8 cellular contexts compared by ENCODE assay signal in the genomic region with DNA sequence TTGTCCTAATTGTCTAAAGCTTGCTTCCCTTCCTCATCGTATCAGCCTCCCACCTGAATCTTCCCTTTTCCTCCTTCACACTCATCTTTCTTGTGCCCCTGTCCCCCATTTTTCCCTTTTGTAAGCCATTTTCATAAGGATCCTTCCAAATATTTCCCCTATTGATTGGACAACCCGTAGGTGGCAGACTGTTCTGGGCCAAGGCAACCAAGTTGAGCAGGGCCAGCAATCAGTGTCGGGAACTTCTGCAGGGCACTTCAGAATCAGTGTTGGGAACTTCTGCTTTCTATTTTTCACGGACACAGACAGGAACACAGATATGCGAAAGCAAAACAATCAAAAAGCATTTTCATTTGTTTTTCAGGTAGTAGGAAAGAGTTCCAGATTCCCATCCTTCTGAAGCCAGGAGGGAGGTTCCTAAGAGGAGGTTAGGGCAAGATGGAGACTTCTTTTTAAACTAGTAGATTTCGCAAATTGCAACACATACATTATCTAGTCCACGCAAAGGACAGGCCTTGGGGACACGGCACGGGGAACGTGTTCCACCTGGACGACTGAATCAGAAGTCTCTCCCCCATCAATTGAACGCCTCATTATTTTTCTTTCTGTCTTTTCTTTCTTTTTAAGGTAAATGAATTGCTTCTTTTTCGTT. TPM values are rescaled to one million over a fixed set of nuclear protein-coding genes. Genes with fewer than 3 reads are reported as not detected.
A peak's percentile ranks its signal among the peaks of the same experiment; 100 is the strongest.
DNase-seq lines count a peak whose midpoint lies in the region; ATAC-seq and TF ChIP-seq lines count a peak whose summit lies in the region.

No MANE protein-coding gene starts in this region.

- DNase-seq in NCI-H82 (lab: John Stamatoyannopoulos, UW) (peak; percentile 50), NCI-H82 treated with DMSO at 0.1 percent for 48 hours (lab: John Stamatoyannopoulos, UW; ENCODE audit: unreplicated experiment) (no peak), LNCaP clone FGC (ENCODE audit: low read depth) (no peak), foreskin fibroblast (peak; percentile 70 to 88), nephron progenitor cell (no peak), D341Med (ENCODE audit: low spot score) (no peak)
- DNase-seq in activated CD4-positive, alpha-beta memory T cell treated with anti-CD3 and anti-CD28 coated beads for 36 hours: no peak

- peak overlapping the region; percentile 6 for H3K27ac Mint-ChIP-seq in activated CD4-positive, alpha-beta memory T cell treated with anti-CD3 and anti-CD28 coated beads for 36 hours
- H3K27ac Mint-ChIP-seq in nephron progenitor cell: peak overlapping the region; percentile 9

- CTCF ChIA-PET in activated CD4-positive, alpha-beta memory T cell treated with anti-CD3 and anti-CD28 coated beads for 36 hours (lab: Charles Lee): no interaction called here

- POLR2A ChIA-PET in activated CD4-positive, alpha-beta memory T cell treated with anti-CD3 and anti-CD28 coated beads for 36 hours (lab: Charles Lee): no interaction called here

- H3K9me3 Mint-ChIP-seq in activated CD4-positive, alpha-beta memory T cell treated with anti-CD3 and anti-CD28 coated beads for 36 hours: no peaks in the 10 kb centered on the region
- H3K9me3 Mint-ChIP-seq in nephron progenitor cell: no peaks in the 10 kb centered on the region

- peak overlapping the region; percentile 88 for H3K4me3 Mint-ChIP-seq in activated CD4-positive, alpha-beta memory T cell treated with anti-CD3 and anti-CD28 coated beads for 36 hours
- peak overlapping the region; percentile 87 for H3K4me3 Mint-ChIP-seq in nephron progenitor cell

- H3K4me3 ChIP-seq in LNCaP clone FGC (ENCODE audit: low read depth, low read length) (peak overlapping the region; percentile 82), foreskin fibroblast (ENCODE audit: low read depth in 1 of 2, low read length in 2 of 2) (peak overlapping the region; percentile 81 to 92)

- intact Hi-C loops in activated CD4-positive, alpha-beta memory T cell treated with anti-CD3 and anti-CD28 coated beads for 36 hours (cut with micrococcal nuclease): no loop called here

- H3K36me3 Mint-ChIP-seq in activated CD4-positive, alpha-beta memory T cell treated with anti-CD3 and anti-CD28 coated beads for 36 hours: no peaks in the 10 kb centered on the region
- H3K36me3 Mint-ChIP-seq in nephron progenitor cell (ENCODE audit: low read depth): peaks cover 12% of the 10 kb centered on the region

- peaks cover 48% of the 10 kb centered on the region for H3K4me1 Mint-ChIP-seq in activated CD4-positive, alpha-beta memory T cell treated with anti-CD3 and anti-CD28 coated beads for 36 hours (ENCODE audit: low read depth)
- H3K4me1 Mint-ChIP-seq in nephron progenitor cell: peaks cover 51% of the 10 kb centered on the region

- H3K27me3 Mint-ChIP-seq in activated CD4-positive, alpha-beta memory T cell treated with anti-CD3 and anti-CD28 coated beads for 36 hours: no peaks in the 10 kb centered on the region
- peaks cover 7% of the 10 kb centered on the region for H3K27me3 Mint-ChIP-seq in nephron progenitor cell (ENCODE audit: low read depth, poor library complexity)

- no peak for ATAC-seq in HG02938 (IDR thresholded peaks at IDR 0.05; ENCODE audit: unreplicated experiment)

- peak; percentile 71 for TF ChIP-seq CTCF in LNCaP clone FGC (IDR thresholded peaks at IDR 0.05; ENCODE audit: control insufficient read depth, extremely low read depth, insufficient read depth)
- peak; percentile 51 for TF ChIP-seq CTCF in foreskin fibroblast (IDR thresholded peaks at IDR 0.05; ENCODE audit: low read depth, low read length)
- no peak for TF ChIP-seq CTCF in nephron progenitor cell (IDR thresholded peaks at IDR 0.05)

RNA-seq across cellular contexts. Expression of gene MPZL1, which starts 0.7 kb away (rescaled TPM):
- total RNA-seq in activated CD4-positive, alpha-beta memory T cell treated with anti-CD3 and anti-CD28 coated beads for 36 hours: 10 to 100 TPM; 21.9 to 23.0 TPM

Comparison
In these comparisons a context has a peak if more than half of its experiments do, and no peak if none do; other contexts are left out.
1. DNase-seq: peak in NCI-H82 (single experiment) and foreskin fibroblast (2 of 2); none in NCI-H82 treated with DMSO at 0.1 percent for 48 hours (single experiment), LNCaP clone FGC (single experiment), activated CD4-positive, alpha-beta memory T cell treated with anti-CD3 and anti-CD28 coated beads for 36 hours (single experiment), nephron progenitor cell (single experiment) and D341Med (single experiment).